ENCODE assay signal across 33 cellular contexts in the genomic region with DNA sequence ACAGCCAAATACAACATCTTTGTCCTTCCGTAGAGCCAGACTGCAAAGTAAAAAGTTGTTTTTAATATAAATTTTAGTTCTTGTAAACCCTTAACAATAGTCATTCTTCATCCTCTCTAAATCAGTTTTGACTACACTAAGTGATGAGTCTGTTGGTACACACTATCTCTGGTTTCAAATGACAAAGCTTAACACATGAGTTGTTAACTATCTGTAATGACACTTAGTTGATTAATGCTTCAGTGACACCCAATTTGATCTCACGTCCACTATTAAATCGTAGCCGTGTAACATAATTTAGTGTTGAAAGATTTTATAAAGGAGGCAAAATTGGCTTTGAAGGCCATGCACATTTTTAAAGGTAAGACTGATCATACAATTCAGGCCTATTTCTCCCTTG.
"Had no signal": no experiment of that assay in that cellular context is flagged by ENCODE, and none has a peak within 500 bp of the region (broad histone marks: within the 10 kb centered on the region; RNA-seq: fewer than 3 reads in every experiment).

No MANE protein-coding gene starts in this region.

- H3K4me1 ChIP-seq: ascending aorta, body of pancreas, breast epithelium, colonic mucosa had no signal

- DNase-seq: activated effector memory CD4-positive, alpha-beta T cell treated with anti-CD3 and anti-CD28 coated beads, Interleukin-2, amount 50 U/mL, for 16 hours; activated effector memory CD4-positive, alpha-beta T cell treated with Interleukin-2 at 50 U/mL for 16 hours; activated gamma-delta T cell; activated gamma-delta T cell treated with Interleukin-2 at 50 U/mL for 16 hours; activated naive CD4-positive, alpha-beta T cell; activated naive CD4-positive, alpha-beta T cell treated with anti-CD3 and anti-CD28 coated beads for 36 hours; activated naive CD4-positive, alpha-beta T cell treated with anti-CD3 and anti-CD28 coated beads, Interleukin-2, amount 10 ng/mL, durations not matched to agents 7 days and 5 days; activated naive CD4-positive, alpha-beta T cell treated with anti-CD3 and anti-CD28 coated beads, Interleukin-2, amount 50 U/mL, for 16 hours; activated naive CD4-positive, alpha-beta T cell treated with Interleukin-2 at 50 U/mL for 16 hours; activated naive CD8-positive, alpha-beta T cell treated with anti-CD3 and anti-CD28 coated beads for 36 hours; activated naive CD8-positive, alpha-beta T cell treated with anti-CD3 and anti-CD28 coated beads, Interleukin-2, amount 10 ng/mL, durations not matched to agents 7 days and 5 days; activated naive CD8-positive, alpha-beta T cell treated with anti-CD3 and anti-CD28 coated beads, Interleukin-2, amount 50 U/mL, for 24 hours; activated T-cell treated with anti-CD3 and anti-CD28 coated beads, Interleukin-2, amount 50 U/mL, for 48 hours; activated T-cell treated with anti-CD3 and anti-CD28 coated beads, Interleukin-2, amount 50 U/mL, for 72 hours; adrenal gland; amniotic stem cell; amygdala; anterior cingulate cortex; aorta; body of pancreas; brain microvascular endothelial cell; caudate nucleus; central memory CD4-positive, alpha-beta T cell; cerebellar nuclear complex; colonic mucosa had no signal

- H3K4me3 ChIP-seq: adrenal gland, ascending aorta, body of pancreas, breast epithelium, cardiac muscle cell, colonic mucosa had no signal

- H3K36me3 ChIP-seq: adrenal gland, ascending aorta, brain microvascular endothelial cell, breast epithelium, cardiac muscle cell, colonic mucosa had no signal

- H3K27me3 ChIP-seq: adrenal gland, ascending aorta, body of pancreas, brain microvascular endothelial cell, breast epithelium, cardiac muscle cell, colonic mucosa had no signal

- FAIRE-seq: astrocyte, bronchial epithelial cell, colon had no signal

- H3K27ac ChIP-seq: adrenal gland, ascending aorta, body of pancreas, brain microvascular endothelial cell, breast epithelium, colonic mucosa had no signal

- ATAC-seq: activated naive CD4-positive, alpha-beta T cell treated with anti-CD3 and anti-CD28 coated beads, Interleukin-2, amount 50 U/mL, for 72 hours; activated naive CD8-positive, alpha-beta T cell treated with anti-CD3 and anti-CD28 coated beads, Interleukin-2, amount 50 U/mL, for 24 hours; activated T-cell treated with anti-CD3 and anti-CD28 coated beads, Interleukin-2, amount 50 U/mL, for 72 hours; activated T-helper 17 cell treated with anti-CD3 and anti-CD28 coated beads, Interleukin-2, amount 50 U/mL, for 72 hours; body of pancreas had no signal

- H3K9me3 ChIP-seq: adrenal gland, ascending aorta, body of pancreas, breast epithelium, colonic mucosa had no signal
